Comparison of ENCODE assay signal across 17 cellular contexts in genomic region chr6:36377594-36377993, GRCh38. TPM values are rescaled to one million over a fixed set of nuclear protein-coding genes. Genes with fewer than 3 reads are reported as not detected.
DNase-seq lines count a peak whose midpoint lies in the region; ATAC-seq and TF ChIP-seq lines count a peak whose summit lies in the region.
"Had no signal": no experiment of that assay in that cellular context is flagged by ENCODE, and none has a peak within 500 bp of the region (broad histone marks: within the 10 kb centered on the region; RNA-seq: fewer than 3 reads in every experiment).

No MANE protein-coding gene starts in this region.

- no peak overlapping the region for H3K4me3 Mint-ChIP-seq in activated CD4-positive, alpha-beta memory T cell treated with anti-CD3 and anti-CD28 coated beads, Interleukin-2, amount 10 ng/mL, durations not matched to agents 7 days and 5 days
- H3K4me3 Mint-ChIP-seq: CD8-positive, alpha-beta memory T cell had no signal

- ATAC-seq in left lobe of liver (peak; percentile 39), HG02763 (IDR thresholded peaks at IDR 0.05; ENCODE audit: unreplicated experiment) (no peak)

- H3F3A ChIP-seq in GM23248 (ENCODE audit: insufficient read depth) = no peaks in the 10 kb centered on the region

- no peak for TF ChIP-seq POLR2A in spleen (IDR thresholded peaks at IDR 0.05)

- H3K36me3 ChIP-seq in GM23248 (ENCODE audit: low read depth) = no peaks in the 10 kb centered on the region
- peaks cover 0 to 21% (median 0%) of the 10 kb centered on the region in 6 donors for H3K36me3 ChIP-seq in spleen
- H3K36me3 ChIP-seq: BLaER1 treated with 17β-estradiol and CSF1 and Interleukin-3, amounts not matched to agents 10 nM and 100 nM; SJCRH30 had no signal

- in situ Hi-C loops in GM23248 (cut with MboI) = no loop called here

- H3K4me2 ChIP-seq in GM23248 (ENCODE audit: unreplicated experiment) = no peak overlapping the region
- H3K4me2 ChIP-seq: BLaER1 treated with 17β-estradiol and CSF1 and Interleukin-3, amounts not matched to agents 10 nM and 100 nM had no signal

- intact Hi-C loops in spleen (cut with DNase I; ENCODE audit: low total_unique reads) = no loop called here

- no peak for TF ChIP-seq CTCF in spleen (IDR thresholded peaks at IDR 0.05 in 8 of 11, conservative IDR thresholded peaks at IDR 0.05 in 3 of 11)

- H3K9me2 ChIP-seq in GM23248 (ENCODE audit: insufficient read depth) = no peaks in the 10 kb centered on the region

- no peak overlapping the region for H3K9ac ChIP-seq in GM23248
- H3K9ac ChIP-seq: BLaER1 treated with 17β-estradiol and CSF1 and Interleukin-3, amounts not matched to agents 10 nM and 100 nM had no signal

- H3K4me1 Mint-ChIP-seq in activated CD4-positive, alpha-beta memory T cell treated with anti-CD3 and anti-CD28 coated beads, Interleukin-2, amount 10 ng/mL, durations not matched to agents 7 days and 5 days = peaks cover 43% of the 10 kb centered on the region

- H3K36me3 Mint-ChIP-seq in activated CD4-positive, alpha-beta memory T cell treated with anti-CD3 and anti-CD28 coated beads, Interleukin-2, amount 10 ng/mL, durations not matched to agents 7 days and 5 days (ENCODE audit: low read depth) = peaks cover 56% of the 10 kb centered on the region

- WGBS in GM23248 (ENCODE audit: low coverage in 1 of 2, low lambda C conversion rate in 2 of 2, missing lambda C conversion rate in 2 of 2), 2 experiments = 6 to 9% methylated on average over 5 of the region's 5 CpGs
- WGBS in spleen, 5 donors = 68 to 88% (median 83%) methylated on average over 5 of the region's 5 CpGs

- H3K27me3 ChIP-seq in GM23248 (replicated peaks; ENCODE audit: insufficient read depth) (no peaks in the 10 kb centered on the region), spleen (replicated peaks in 1 of 7) (no peaks in the 10 kb centered on the region)
- H3K27me3 ChIP-seq: BLaER1 treated with 17β-estradiol and CSF1 and Interleukin-3, amounts not matched to agents 10 nM and 100 nM; SJCRH30 had no signal

- peak overlapping the region; percentile 7 for H3K27ac Mint-ChIP-seq in activated CD4-positive, alpha-beta memory T cell treated with anti-CD3 and anti-CD28 coated beads, Interleukin-2, amount 10 ng/mL, durations not matched to agents 7 days and 5 days

- H3K4me3 ChIP-seq in GM23248 = peak overlapping the region; percentile 36; the same call in 1 of the 2 replicates
- no peak overlapping the region for H3K4me3 ChIP-seq in spleen
- H3K4me3 ChIP-seq: BLaER1 treated with 17β-estradiol and CSF1 and Interleukin-3, amounts not matched to agents 10 nM and 100 nM; SJCRH30 had no signal

- peak overlapping the region; percentile 76 for H2AFZ ChIP-seq in GM23248

- H3K9me3 Mint-ChIP-seq in activated CD4-positive, alpha-beta memory T cell treated with anti-CD3 and anti-CD28 coated beads, Interleukin-2, amount 10 ng/mL, durations not matched to agents 7 days and 5 days = no peaks in the 10 kb centered on the region
- H3K9me3 Mint-ChIP-seq: CD8-positive, alpha-beta memory T cell had no signal

- DNase-seq in GM23248 (no peak), left lobe of liver (ENCODE audit: low spot score) (peak; percentile 34), superior temporal gyrus (ENCODE audit: extremely low spot score) (peak; percentile 19), SK-N-DZ (ENCODE audit: low spot score) (no peak), spleen (no peak)
- DNase-seq in activated CD4-positive, alpha-beta memory T cell treated with anti-CD3 and anti-CD28 coated beads, Interleukin-2, amount 10 ng/mL, durations not matched to agents 7 days and 5 days = no peak
- DNase-seq: CD8-positive, alpha-beta memory T cell; DMS53; KG1; NCI-H1417; NCI-H187 treated with DMSO at 0.1 percent for 48 hours; NCI-H345; NCI-H524 treated with DMSO at 0.1 percent for 48 hours; SJCRH30 had no signal

- no peak overlapping the region for H3K27ac ChIP-seq in GM23248
- no peak overlapping the region for H3K27ac ChIP-seq in spleen
- H3K27ac ChIP-seq: BLaER1 treated with 17β-estradiol and CSF1 and Interleukin-3, amounts not matched to agents 10 nM and 100 nM; SJCRH30 had no signal

- CTCF ChIA-PET in activated CD4-positive, alpha-beta memory T cell treated with anti-CD3 and anti-CD28 coated beads, Interleukin-2, amount 10 ng/mL, durations not matched to agents 7 days and 5 days (lab: Charles Lee) = interaction anchor here (0.6 kb wide), 1 partner anchor 72 kb away, joined by 3 read pairs; no protein-coding TSS in a partner anchor

- no peaks in the 10 kb centered on the region; the same call in 1 of the 2 replicates for H3K4me1 ChIP-seq in GM23248 (ENCODE audit: insufficient read depth)
- no peaks in the 10 kb centered on the region for H3K4me1 ChIP-seq in spleen
- H3K4me1 ChIP-seq: SJCRH30 had no signal

- no peaks in the 10 kb centered on the region for H3K27me3 Mint-ChIP-seq in activated CD4-positive, alpha-beta memory T cell treated with anti-CD3 and anti-CD28 coated beads, Interleukin-2, amount 10 ng/mL, durations not matched to agents 7 days and 5 days
- H3K27me3 Mint-ChIP-seq: CD8-positive, alpha-beta memory T cell had no signal

- no peaks in the 10 kb centered on the region for H4K20me1 ChIP-seq in GM23248 (ENCODE audit: insufficient read depth)
- H4K20me1 ChIP-seq: BLaER1 treated with 17β-estradiol and CSF1 and Interleukin-3, amounts not matched to agents 10 nM and 100 nM had no signal

- POLR2A ChIA-PET in activated CD4-positive, alpha-beta memory T cell treated with anti-CD3 and anti-CD28 coated beads, Interleukin-2, amount 10 ng/mL, durations not matched to agents 7 days and 5 days (lab: Charles Lee) = interaction anchor here (1.4 kb wide), 1 partner anchor 19 kb away, joined by 3 read pairs; no protein-coding TSS in a partner anchor

- H3K79me2 ChIP-seq in GM23248 (ENCODE audit: insufficient read depth) = no peaks in the 10 kb centered on the region

- H3K9me3 ChIP-seq in GM23248 (ENCODE audit: low read depth) (no peaks in the 10 kb centered on the region), spleen (no peaks in the 10 kb centered on the region)
- H3K9me3 ChIP-seq: BLaER1 treated with 17β-estradiol and CSF1 and Interleukin-3, amounts not matched to agents 10 nM and 100 nM; SJCRH30 had no signal

RNA-seq across cellular contexts. Expression of gene ETV7, which starts 9.9 kb away (rescaled TPM):
- 0.32 TPM in 1 of 2 replicates, not detected in the other for total RNA-seq in GM23248 (2014; rRNA removed; shearing (Covaris generic))
- polyA plus RNA-seq in GM23248 (2016; fragmentation: Nextera tagmentation; extraction: Ambion mirVana) = 0.70 and 0.99 TPM in 2 replicates
- 10 to 100 TPM; 20.7 to 21.9 TPM for total RNA-seq in activated CD4-positive, alpha-beta memory T cell treated with anti-CD3 and anti-CD28 coated beads, Interleukin-2, amount 10 ng/mL, durations not matched to agents 7 days and 5 days
- 0.13 TPM for total RNA-seq in left lobe of liver
- not detected in 2 replicates for polyA plus RNA-seq in SK-N-DZ (2014; cell fraction: cytosol; rRNA removed)
- 0.83 TPM in 1 of 2 replicates, not detected in the other for polyA plus RNA-seq in SK-N-DZ (2014; cell fraction: nucleus; rRNA removed)
- total RNA-seq in spleen = 1 to 10 TPM in 6 of 7 donors, under 1 TPM in 1; 0.51 to 3.2 (median 1.9) TPM
- polyA plus RNA-seq in spleen = 1 to 10 TPM; 1.6 to 4.5 (median 2.1) TPM
- total RNA-seq: SJCRH30 had no signal

RNA-seq across cellular contexts. Expression of gene BNIP5, which starts 40.9 kb away (rescaled TPM):
- total RNA-seq in GM23248 (2014; rRNA removed; shearing (Covaris generic)) = not detected in 2 replicates
- polyA plus RNA-seq in GM23248 (2016; fragmentation: Nextera tagmentation; extraction: Ambion mirVana) (not detected in 2 replicates), spleen (under 1 TPM in 1 of 3 donors, not detected in 2; 0.05 TPM)
- total RNA-seq in activated CD4-positive, alpha-beta memory T cell treated with anti-CD3 and anti-CD28 coated beads, Interleukin-2, amount 10 ng/mL, durations not matched to agents 7 days and 5 days = not detected
- total RNA-seq in left lobe of liver (not detected), spleen (not detected)
- 0.84 and 0.87 TPM in 2 replicates for polyA plus RNA-seq in SK-N-DZ (2014; cell fraction: cytosol; rRNA removed)
- 0.09 and 0.62 TPM in 2 replicates for polyA plus RNA-seq in SK-N-DZ (2014; cell fraction: nucleus; rRNA removed)
- total RNA-seq: CD8-positive, alpha-beta memory T cell; H4 had no signal
- polyA plus RNA-seq: CD8-positive, alpha-beta memory T cell had no signal

Comparison
In these comparisons a context has a peak if more than half of its experiments do, and no peak if none do; other contexts are left out.
1. DNase-seq: peak in left lobe of liver (single experiment) and superior temporal gyrus (single experiment); none in GM23248 (single experiment), activated CD4-positive, alpha-beta memory T cell treated with anti-CD3 and anti-CD28 coated beads, Interleukin-2, amount 10 ng/mL, durations not matched to agents 7 days and 5 days (single experiment), SK-N-DZ (single experiment) and spleen (single experiment).
2. RNA of gene ETV7, which starts 9.9 kb away (total RNA-seq): 20.7 to 21.9 TPM in activated CD4-positive, alpha-beta memory T cell treated with anti-CD3 and anti-CD28 coated beads, Interleukin-2, amount 10 ng/mL, durations not matched to agents 7 days and 5 days; 0.51 to 3.2 TPM in spleen, 0.32 TPM in GM23248 and 0.13 TPM in left lobe of liver (single experiment); every median in the first group is over 4 times any median in the second.